ENCODE assay signal across 11 cellular contexts in the genomic region with DNA sequence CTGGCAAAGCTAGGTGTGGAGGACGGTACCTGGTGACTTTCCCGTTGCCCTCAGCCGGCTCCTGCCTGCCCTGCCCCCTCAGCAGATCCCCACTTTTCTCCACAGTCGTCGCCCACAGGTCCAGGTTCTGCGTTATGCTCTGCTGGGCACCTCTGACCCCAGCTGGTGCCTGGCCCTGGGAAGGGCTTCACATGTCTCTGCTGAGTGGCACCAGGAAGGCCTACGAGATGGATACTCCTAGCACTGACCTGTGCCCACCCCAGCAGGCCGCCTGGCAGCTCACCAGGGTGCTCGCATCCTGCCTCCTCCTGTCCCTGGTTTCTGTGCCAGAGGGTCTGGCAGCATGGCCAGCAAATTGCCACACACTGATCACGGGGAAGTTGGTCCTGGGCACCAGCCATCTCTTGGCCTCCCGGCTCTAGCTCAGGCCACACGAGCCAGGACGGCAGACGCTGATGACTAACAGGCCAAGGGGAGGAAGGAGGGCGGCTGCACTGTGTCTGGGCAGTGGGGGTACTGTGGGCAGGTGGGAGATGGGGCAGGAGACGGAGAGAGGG. TPM values are rescaled to one million over a fixed set of nuclear protein-coding genes. Genes with fewer than 3 reads are reported as not detected.
DNase-seq lines count a peak whose midpoint lies in the region; ATAC-seq and TF ChIP-seq lines count a peak whose summit lies in the region.
"Had no signal": no experiment of that assay in that cellular context is flagged by ENCODE, and none has a peak within 500 bp of the region (broad histone marks: within the 10 kb centered on the region; RNA-seq: fewer than 3 reads in every experiment).

No MANE protein-coding gene starts in this region.

- TF ChIP-seq CTCF in lung (IDR thresholded peaks at IDR 0.05; ENCODE audit: control extremely low read depth, extremely low read depth), result no peak

- no peak overlapping the region for H3K4me3 Mint-ChIP-seq in effector memory CD8-positive, alpha-beta T cell
- H3K4me3 Mint-ChIP-seq in activated T-helper 2 cell treated with anti-CD3 and anti-CD28 coated beads, Interferon-gamma antibody, Interleukin-2, Interleukin-4, amounts not matched to agents 10 μg/mL and 5 μg/mL and 100 μg/mL, durations not matched to agents 14 hours and 24 hours and 36 hours (ENCODE audit: low read depth), result no peak overlapping the region
- H3K4me3 Mint-ChIP-seq: nephron had no signal

- ATAC-seq in effector memory CD8-positive, alpha-beta T cell (replicated peaks), result no peak
- peak; percentile 10 for ATAC-seq in lung (ENCODE audit: insufficient read depth, low FRiP score)
- no peak for ATAC-seq in GM21360 (IDR thresholded peaks at IDR 0.05; ENCODE audit: unreplicated experiment)

- H3K27me3 ChIP-seq in lung (ENCODE audit: control insufficient read depth, insufficient read depth), result no peaks in the 10 kb centered on the region
- H3K27me3 ChIP-seq in subcutaneous abdominal adipose tissue (ENCODE audit: control insufficient read depth in 5 of 5, insufficient read depth in 4 of 5, low read length in 5 of 5), result no peaks in the 10 kb centered on the region

- H3K4me1 Mint-ChIP-seq in effector memory CD8-positive, alpha-beta T cell (ENCODE audit: low read depth in 2 of 2), result peaks cover 4 to 18% of the 10 kb centered on the region in 2 donors
- peaks cover 2% of the 10 kb centered on the region for H3K4me1 Mint-ChIP-seq in activated T-helper 2 cell treated with anti-CD3 and anti-CD28 coated beads, Interferon-gamma antibody, Interleukin-2, Interleukin-4, amounts not matched to agents 10 μg/mL and 5 μg/mL and 100 μg/mL, durations not matched to agents 14 hours and 24 hours and 36 hours (ENCODE audit: low read depth)
- H3K4me1 Mint-ChIP-seq: nephron had no signal

- H3K9me3 ChIP-seq in lung (ENCODE audit: control insufficient read depth in 2 of 2, insufficient read depth in 1 of 2, low read length in 1 of 2) (no peaks in the 10 kb centered on the region), subcutaneous abdominal adipose tissue (ENCODE audit: control insufficient read depth in 5 of 5, low read length in 5 of 5) (no peaks in the 10 kb centered on the region)

- H3K9ac ChIP-seq in subcutaneous abdominal adipose tissue (ENCODE audit: low read length in 5 of 5), result peak overlapping the region; percentile 32 to 60 (median 44)

- peaks cover 0 to 14% of the 10 kb centered on the region in 2 donors for H3K4me1 ChIP-seq in lung (ENCODE audit: control insufficient read depth in 2 of 2, insufficient read depth in 2 of 2, low read length in 2 of 2)
- peaks cover 4 to 60% (median 35%) of the 10 kb centered on the region in 5 donors for H3K4me1 ChIP-seq in subcutaneous abdominal adipose tissue (ENCODE audit: control insufficient read depth in 5 of 5, insufficient read depth in 5 of 5, low read length in 5 of 5)

- intact Hi-C loops in activated T-helper 2 cell treated with anti-CD3 and anti-CD28 coated beads, Interferon-gamma antibody, Interleukin-2, Interleukin-4, amounts not matched to agents 10 μg/mL and 5 μg/mL and 100 μg/mL, durations not matched to agents 14 hours and 24 hours and 36 hours (cut with micrococcal nuclease), result no loop called here

- H3K27ac ChIP-seq in lung (ENCODE audit: low read depth in 1 of 2, low read length in 1 of 2), result no peak overlapping the region
- peak overlapping the region; percentile 93 for H3K27ac ChIP-seq in subcutaneous abdominal adipose tissue (ENCODE audit: low read depth, low read length)

- H3K9me3 Mint-ChIP-seq in effector memory CD8-positive, alpha-beta T cell, result no peaks in the 10 kb centered on the region
- no peaks in the 10 kb centered on the region for H3K9me3 Mint-ChIP-seq in activated T-helper 2 cell treated with anti-CD3 and anti-CD28 coated beads, Interferon-gamma antibody, Interleukin-2, Interleukin-4, amounts not matched to agents 10 μg/mL and 5 μg/mL and 100 μg/mL, durations not matched to agents 14 hours and 24 hours and 36 hours
- H3K9me3 Mint-ChIP-seq: nephron had no signal

- H3K27me3 Mint-ChIP-seq in effector memory CD8-positive, alpha-beta T cell, result no peaks in the 10 kb centered on the region
- H3K27me3 Mint-ChIP-seq in activated T-helper 2 cell treated with anti-CD3 and anti-CD28 coated beads, Interferon-gamma antibody, Interleukin-2, Interleukin-4, amounts not matched to agents 10 μg/mL and 5 μg/mL and 100 μg/mL, durations not matched to agents 14 hours and 24 hours and 36 hours (ENCODE audit: low read depth), result no peaks in the 10 kb centered on the region

- H3K36me3 ChIP-seq in lung (ENCODE audit: control insufficient read depth in 2 of 2, insufficient read depth in 2 of 2, low read length in 2 of 2) (peaks cover 8 to 43% of the 10 kb centered on the region in 2 donors), subcutaneous abdominal adipose tissue (ENCODE audit: control insufficient read depth in 5 of 5, insufficient read depth in 5 of 5, low read length in 5 of 5) (peaks cover 6 to 68% (median 55%) of the 10 kb centered on the region in 5 donors)

- H3K27ac Mint-ChIP-seq in effector memory CD8-positive, alpha-beta T cell, result peak overlapping the region; percentile 66 to 69
- no peak overlapping the region for H3K27ac Mint-ChIP-seq in activated T-helper 2 cell treated with anti-CD3 and anti-CD28 coated beads, Interferon-gamma antibody, Interleukin-2, Interleukin-4, amounts not matched to agents 10 μg/mL and 5 μg/mL and 100 μg/mL, durations not matched to agents 14 hours and 24 hours and 36 hours
- H3K27ac Mint-ChIP-seq: nephron had no signal

- WGBS in lung, 2 donors, result 84 to 91% methylated on average over 16 of the region's 16 CpGs

- peak; percentile 64 for DNase-seq in RPMI7951 (ENCODE audit: low read depth)
- DNase-seq in effector memory CD8-positive, alpha-beta T cell, result no peak
- DNase-seq in lung (ENCODE audit: low spot score), result no peak
- no peak for DNase-seq in stimulated activated CD8-positive, alpha-beta memory T cell treated with anti-CD3 and anti-CD28 coated beads, Interleukin-4, amount 100 ng/mL, for 48 hours
- DNase-seq in NK-92 treated with Interleukin-12 subunit alpha and Interleukin-12 subunit beta, amount 100 ng/mL, for 24 hours (lab: John Stamatoyannopoulos, UW), result no peak
- DNase-seq in activated T-helper 2 cell treated with anti-CD3 and anti-CD28 coated beads, Interferon-gamma antibody, Interleukin-2, Interleukin-4, amounts not matched to agents 10 μg/mL and 5 μg/mL and 100 μg/mL, durations not matched to agents 14 hours and 24 hours and 36 hours (ENCODE audit: low spot score), result no peak
- DNase-seq: activated CD8-positive, alpha-beta memory T cell treated with anti-CD3 and anti-CD28 coated beads, Interleukin-2, amount 50 U/mL, for 48 hours; NCI-H1694 had no signal

- H3K4me3 ChIP-seq in lung (no peak overlapping the region), subcutaneous abdominal adipose tissue (ENCODE audit: low read depth in 1 of 5, low read length in 5 of 5) (peak overlapping the region in 1 of 5 donors; percentile 17)

- peaks cover 28% of the 10 kb centered on the region for H3K36me3 Mint-ChIP-seq in effector memory CD8-positive, alpha-beta T cell (ENCODE audit: insufficient read depth)
- peaks cover 43% of the 10 kb centered on the region for H3K36me3 Mint-ChIP-seq in activated T-helper 2 cell treated with anti-CD3 and anti-CD28 coated beads, Interferon-gamma antibody, Interleukin-2, Interleukin-4, amounts not matched to agents 10 μg/mL and 5 μg/mL and 100 μg/mL, durations not matched to agents 14 hours and 24 hours and 36 hours (ENCODE audit: low read depth)

RNA-seq across cellular contexts. Expression of a gene that starts 13.8 kb away (rescaled TPM):
- total RNA-seq in RPMI7951 (2014; rRNA removed; shearing (Covaris generic)), result 44.3 and 50.8 TPM in 2 replicates
- total RNA-seq in lung, result 10 to 100 TPM; 27.3 to 62.3 TPM
- 10 to 100 TPM; 30.4 to 45.0 TPM for polyA plus RNA-seq in lung
- total RNA-seq in activated T-helper 2 cell treated with anti-CD3 and anti-CD28 coated beads, Interferon-gamma antibody, Interleukin-2, Interleukin-4, amounts not matched to agents 10 μg/mL and 5 μg/mL and 100 μg/mL, durations not matched to agents 14 hours and 24 hours and 36 hours, result 46.4 and 51.8 TPM in 2 replicates

RNA-seq across cellular contexts. Expression of a gene that starts 51.3 kb away (rescaled TPM):
- total RNA-seq in RPMI7951 (2014; rRNA removed; shearing (Covaris generic)), result 81.1 and 90.2 TPM in 2 replicates
- total RNA-seq in lung, result 100 to 1,000 TPM in 1 of 2 donors, 10 to 100 TPM in 1; 81.6 to 191 TPM
- polyA plus RNA-seq in lung, result 10 to 100 TPM; 56.3 to 73.0 TPM
- total RNA-seq in activated T-helper 2 cell treated with anti-CD3 and anti-CD28 coated beads, Interferon-gamma antibody, Interleukin-2, Interleukin-4, amounts not matched to agents 10 μg/mL and 5 μg/mL and 100 μg/mL, durations not matched to agents 14 hours and 24 hours and 36 hours, result 267 and 286 TPM in 2 replicates
